8 cellular contexts compared by ENCODE assay signal in genomic region chr18:79507546-79508480, GRCh38.
DNase-seq lines count a peak whose midpoint lies in the region; ATAC-seq and TF ChIP-seq lines count a peak whose summit lies in the region.

No MANE protein-coding gene starts in this region.

- H3K4me1 Mint-ChIP-seq in activated naive CD4-positive, alpha-beta T cell treated with anti-CD3 and anti-CD28 coated beads, Interleukin-2, amount 10 ng/mL, durations not matched to agents 7 days and 5 days: peaks cover 42% of the 10 kb centered on the region
- no peaks in the 10 kb centered on the region for H3K4me1 Mint-ChIP-seq in progenitor cell of endocrine pancreas (ENCODE audit: low read depth)

- peak overlapping the region in 4 of 5 donors; percentile 47 to 96 (median 80) for H3K27ac ChIP-seq in adrenal gland

- 10 to 15% (median 11%) methylated on average over 43 to 46 of the region's 46 CpGs for WGBS in adrenal gland, 4 donors

- intact Hi-C loops in adrenal gland (cut with DNase I): no loop called here
- intact Hi-C loops in left ventricle myocardium superior (cut with micrococcal nuclease): no loop called here

- peak; percentile 37 for DNase-seq in activated naive CD4-positive, alpha-beta T cell treated with anti-CD3 and anti-CD28 coated beads, Interleukin-2, amount 10 ng/mL, durations not matched to agents 7 days and 5 days
- no peak for DNase-seq in activated naive CD4-positive, alpha-beta T cell treated with Interleukin-2 at 50 U/mL for 16 hours
- DNase-seq in adrenal gland: peak; percentile 65 to 82 (median 70)
- DNase-seq in left ventricle myocardium superior: peak; percentile 90
- DNase-seq in progenitor cell of endocrine pancreas (ENCODE audit: low spot score, unreplicated experiment): no peak
- DNase-seq in NCI-H1105 (lab: John Stamatoyannopoulos, UW): no peak
- no peak for DNase-seq in GM20000 (ENCODE audit: low spot score)
- DNase-seq in ecto neural progenitor cell (ENCODE audit: low spot score): no peak

- H3K27me3 ChIP-seq in adrenal gland: no peaks in the 10 kb centered on the region

- peak overlapping the region in 2 of 4 donors; percentile 24 to 36 for H3K4me3 ChIP-seq in adrenal gland

- CTCF ChIA-PET in activated naive CD4-positive, alpha-beta T cell treated with anti-CD3 and anti-CD28 coated beads, Interleukin-2, amount 10 ng/mL, durations not matched to agents 7 days and 5 days (lab: Charles Lee): interaction anchor here (0.7 to 2.8 kb wide), 3 partner anchors 9 to 127 kb away, joined by 3 to 12 read pairs (median 10); no protein-coding TSS in a partner anchor

- peak overlapping the region; percentile 90 for H3K27ac Mint-ChIP-seq in activated naive CD4-positive, alpha-beta T cell treated with anti-CD3 and anti-CD28 coated beads, Interleukin-2, amount 10 ng/mL, durations not matched to agents 7 days and 5 days
- peak overlapping the region; percentile 13 for H3K27ac Mint-ChIP-seq in progenitor cell of endocrine pancreas

- H3K4me3 Mint-ChIP-seq in activated naive CD4-positive, alpha-beta T cell treated with anti-CD3 and anti-CD28 coated beads, Interleukin-2, amount 10 ng/mL, durations not matched to agents 7 days and 5 days: peak overlapping the region; percentile 59
- H3K4me3 Mint-ChIP-seq in progenitor cell of endocrine pancreas (ENCODE audit: low read depth): no peak overlapping the region

- H3K27me3 Mint-ChIP-seq in activated naive CD4-positive, alpha-beta T cell treated with anti-CD3 and anti-CD28 coated beads, Interleukin-2, amount 10 ng/mL, durations not matched to agents 7 days and 5 days: no peaks in the 10 kb centered on the region
- peaks cover 23% of the 10 kb centered on the region for H3K27me3 Mint-ChIP-seq in progenitor cell of endocrine pancreas

- TF ChIP-seq POLR2A in adrenal gland (IDR thresholded peaks at IDR 0.05): no peak

- peaks cover 14% of the 10 kb centered on the region for H3K36me3 Mint-ChIP-seq in activated naive CD4-positive, alpha-beta T cell treated with anti-CD3 and anti-CD28 coated beads, Interleukin-2, amount 10 ng/mL, durations not matched to agents 7 days and 5 days
- no peaks in the 10 kb centered on the region for H3K36me3 Mint-ChIP-seq in progenitor cell of endocrine pancreas (ENCODE audit: insufficient read depth)

- peak; percentile 76 for ATAC-seq in left ventricle myocardium superior

- H3K4me1 ChIP-seq in adrenal gland (replicated peaks in 1 of 2): peaks cover 10 to 19% of the 10 kb centered on the region in 2 donors

- H3K9me3 Mint-ChIP-seq in activated naive CD4-positive, alpha-beta T cell treated with anti-CD3 and anti-CD28 coated beads, Interleukin-2, amount 10 ng/mL, durations not matched to agents 7 days and 5 days: no peaks in the 10 kb centered on the region
- no peaks in the 10 kb centered on the region for H3K9me3 Mint-ChIP-seq in progenitor cell of endocrine pancreas (ENCODE audit: low read depth)

- TF ChIP-seq CTCF in adrenal gland (IDR thresholded peaks at IDR 0.05) (no peak), progenitor cell of endocrine pancreas (IDR thresholded peaks at IDR 0.05; ENCODE audit: unreplicated experiment) (no peak), GM20000 (IDR thresholded peaks at IDR 0.05; ENCODE audit: extremely low read depth, missing control alignments) (no peak)

- no peaks in the 10 kb centered on the region for H3K36me3 ChIP-seq in adrenal gland (replicated peaks in 1 of 2)

- no peaks in the 10 kb centered on the region for H3K9me3 ChIP-seq in adrenal gland (replicated peaks in 1 of 3)

Comparison
In these comparisons a context has a peak if more than half of its experiments do, and no peak if none do; other contexts are left out.
1. DNase-seq: peak in activated naive CD4-positive, alpha-beta T cell treated with anti-CD3 and anti-CD28 coated beads, Interleukin-2, amount 10 ng/mL, durations not matched to agents 7 days and 5 days (single experiment), adrenal gland (7 of 7) and left ventricle myocardium superior (single experiment); none in activated naive CD4-positive, alpha-beta T cell treated with Interleukin-2 at 50 U/mL for 16 hours (single experiment), progenitor cell of endocrine pancreas (single experiment), NCI-H1105 (single experiment), GM20000 (single experiment) and ecto neural progenitor cell (single experiment).